Comparison of ENCODE assay signal across 31 cellular contexts in genomic region chr1:117146067-117146466, GRCh38. TPM values are rescaled to one million over a fixed set of nuclear protein-coding genes. Genes with fewer than 3 reads are reported as not detected.
DNase-seq lines count a peak whose midpoint lies in the region; ATAC-seq and TF ChIP-seq lines count a peak whose summit lies in the region.
"Had no signal": no experiment of that assay in that cellular context is flagged by ENCODE, and none has a peak within 500 bp of the region (broad histone marks: within the 10 kb centered on the region; RNA-seq: fewer than 3 reads in every experiment).

No MANE protein-coding gene starts in this region.

- H3K36me3 Mint-ChIP-seq in endodermal cell (ENCODE audit: low read depth) (no peaks in the 10 kb centered on the region), osteocyte (ENCODE audit: unreplicated experiment) (no peaks in the 10 kb centered on the region)
- H3K36me3 Mint-ChIP-seq: CD4-positive, CD25-positive, alpha-beta regulatory T cell; stimulated activated effector memory CD8-positive, alpha-beta T cell treated with anti-CD3 and anti-CD28 coated beads, Interleukin-12 subunit alpha, Interleukin-12 subunit beta, amount 100 ng/mL, for 72 hours had no signal

- H3K9me3 ChIP-seq in GM23248 (ENCODE audit: low read depth) (no peaks in the 10 kb centered on the region), endodermal cell (ENCODE audit: control insufficient read depth, low read length) (peaks cover 1% of the 10 kb centered on the region)
- H3K9me3 ChIP-seq: MG63, sigmoid colon, upper lobe of left lung had no signal

- peaks cover 29% of the 10 kb centered on the region for H3F3A ChIP-seq in GM23248 (ENCODE audit: insufficient read depth)

- no peaks in the 10 kb centered on the region for H3K36me3 ChIP-seq in GM23248 (ENCODE audit: low read depth)
- H3K36me3 ChIP-seq in endodermal cell (ENCODE audit: control insufficient read depth, insufficient read depth, low read length) = no peaks in the 10 kb centered on the region
- H3K36me3 ChIP-seq: MG63, sigmoid colon, upper lobe of left lung had no signal

- no peak for TF ChIP-seq CTCF in endodermal cell (conservative IDR thresholded peaks at IDR 0.05)
- no peak for TF ChIP-seq CTCF in osteocyte (IDR thresholded peaks at IDR 0.05)

- no peak overlapping the region for H3K9ac ChIP-seq in GM23248
- no peak overlapping the region for H3K9ac ChIP-seq in endodermal cell (ENCODE audit: extremely low read depth, low read length, poor library complexity, severe bottlenecking)

- H3K27me3 ChIP-seq in GM23248 (replicated peaks; ENCODE audit: insufficient read depth) (no peaks in the 10 kb centered on the region), endodermal cell (ENCODE audit: control insufficient read depth, insufficient read depth, low read length, poor library complexity, severe bottlenecking) (no peaks in the 10 kb centered on the region)
- H3K27me3 ChIP-seq: MG63, sigmoid colon, upper lobe of left lung had no signal

- peaks cover 27% of the 10 kb centered on the region for H3K4me1 Mint-ChIP-seq in endodermal cell
- H3K4me1 Mint-ChIP-seq in osteocyte (ENCODE audit: unreplicated experiment) = peaks cover 31% of the 10 kb centered on the region
- H3K4me1 Mint-ChIP-seq: CD4-positive, CD25-positive, alpha-beta regulatory T cell; stimulated activated effector memory CD8-positive, alpha-beta T cell treated with anti-CD3 and anti-CD28 coated beads, Interleukin-12 subunit alpha, Interleukin-12 subunit beta, amount 100 ng/mL, for 72 hours had no signal

- DNase-seq in GM23248 (no peak), NCI-H2171 treated with DMSO at 0.1 percent for 48 hours (lab: John Stamatoyannopoulos, UW) (peak; percentile 15), endodermal cell (no peak), osteocyte (ENCODE audit: extremely low spot score, unreplicated experiment) (no peak), DMS153 (lab: John Stamatoyannopoulos, UW) (no peak), medulla oblongata (ENCODE audit: extremely low spot score) (no peak)
- DNase-seq: activated CD4-positive, alpha-beta T cell treated with anti-CD3 and anti-CD28 coated beads for 48 hours; activated CD8-positive, alpha-beta memory T cell treated with anti-CD3 and anti-CD28 coated beads for 24 hours; activated effector memory CD4-positive, alpha-beta T cell treated with anti-CD3 and anti-CD28 coated beads, Interleukin-2, amount 50 U/mL, for 16 hours; activated T-cell treated with anti-CD3 and anti-CD28 coated beads, Interleukin-2, amount 50 U/mL, for 1 hour; CD4-positive, CD25-positive, alpha-beta regulatory T cell; central memory CD4-positive, alpha-beta T cell; dermis blood vessel endothelial cell; DMS 273 treated with DMSO at 0.1 percent for 48 hours; GOT3; left ventricle myocardium superior; MG63; NCI-H2029; NCI-H446; NCI-H82; nephron progenitor cell; sigmoid colon; stimulated activated CD4-positive, alpha-beta T cell treated with anti-CD3 and anti-CD28 coated beads, Interleukin-4, amount 100 ng/mL, for 24 hours; substantia nigra; SW 1271; T-helper 9 cell; upper lobe of left lung had no signal

- H3K4me3 ChIP-seq in GM23248 = no peak overlapping the region
- no peak overlapping the region for H3K4me3 ChIP-seq in endodermal cell (ENCODE audit: low read length)
- H3K4me3 ChIP-seq: K562, MG63, sigmoid colon, upper lobe of left lung had no signal

- ATAC-seq in GM19351 (IDR thresholded peaks at IDR 0.05; ENCODE audit: unreplicated experiment) = no peak
- ATAC-seq: K562; stimulated activated effector memory CD8-positive, alpha-beta T cell treated with anti-CD3 and anti-CD28 coated beads, Interleukin-12 subunit alpha, Interleukin-12 subunit beta, amount 100 ng/mL, for 72 hours had no signal

- H3K27ac Mint-ChIP-seq in endodermal cell (no peak overlapping the region), osteocyte (ENCODE audit: unreplicated experiment) (peak overlapping the region; percentile 13)
- H3K27ac Mint-ChIP-seq: CD4-positive, CD25-positive, alpha-beta regulatory T cell; nephron progenitor cell; stimulated activated effector memory CD8-positive, alpha-beta T cell treated with anti-CD3 and anti-CD28 coated beads, Interleukin-12 subunit alpha, Interleukin-12 subunit beta, amount 100 ng/mL, for 72 hours had no signal

- H3K4me1 ChIP-seq in GM23248 (ENCODE audit: insufficient read depth) = peaks cover 43% of the 10 kb centered on the region
- H3K4me1 ChIP-seq in endodermal cell (ENCODE audit: control insufficient read depth, insufficient read depth, low read length) = peaks cover 2% of the 10 kb centered on the region
- H3K4me1 ChIP-seq: sigmoid colon, upper lobe of left lung had no signal

- no peaks in the 10 kb centered on the region for H4K20me1 ChIP-seq in GM23248 (ENCODE audit: insufficient read depth)

- H3K4me2 ChIP-seq in GM23248 (ENCODE audit: unreplicated experiment) = peak overlapping the region; percentile 27

- H3K4me3 Mint-ChIP-seq in endodermal cell (no peak overlapping the region), osteocyte (ENCODE audit: unreplicated experiment) (no peak overlapping the region)
- H3K4me3 Mint-ChIP-seq: CD4-positive, CD25-positive, alpha-beta regulatory T cell; nephron progenitor cell; stimulated activated effector memory CD8-positive, alpha-beta T cell treated with anti-CD3 and anti-CD28 coated beads, Interleukin-12 subunit alpha, Interleukin-12 subunit beta, amount 100 ng/mL, for 72 hours had no signal

- H2AFZ ChIP-seq in GM23248 = no peak overlapping the region

- WGBS in GM23248 (ENCODE audit: low coverage in 1 of 2, low lambda C conversion rate in 2 of 2, missing lambda C conversion rate in 2 of 2), 2 experiments = 97 to 100% methylated on average over 2 of the region's 2 CpGs
- WGBS in endodermal cell (ENCODE audit: insufficient coverage in 1 of 2, insufficient read length in 1 of 2), 2 experiments = 95 to 100% methylated on average over 1 to 2 of the region's 2 CpGs

- in situ Hi-C loops in GM23248 (cut with MboI) = no loop called here

- H3K79me2 ChIP-seq in GM23248 (ENCODE audit: insufficient read depth) = no peaks in the 10 kb centered on the region

- H3K9me2 ChIP-seq in GM23248 (ENCODE audit: insufficient read depth) = no peaks in the 10 kb centered on the region

- no peaks in the 10 kb centered on the region for H3K27me3 Mint-ChIP-seq in endodermal cell (ENCODE audit: insufficient read depth)
- no peaks in the 10 kb centered on the region for H3K27me3 Mint-ChIP-seq in osteocyte (ENCODE audit: unreplicated experiment)

- H3K9me3 Mint-ChIP-seq in endodermal cell (peaks cover 2% of the 10 kb centered on the region), osteocyte (ENCODE audit: unreplicated experiment) (no peaks in the 10 kb centered on the region)
- H3K9me3 Mint-ChIP-seq: stimulated activated effector memory CD8-positive, alpha-beta T cell treated with anti-CD3 and anti-CD28 coated beads, Interleukin-12 subunit alpha, Interleukin-12 subunit beta, amount 100 ng/mL, for 72 hours had no signal

- no peak overlapping the region for H3K27ac ChIP-seq in GM23248
- H3K27ac ChIP-seq in endodermal cell (ENCODE audit: low read depth, low read length) = peak overlapping the region; percentile 15
- H3K27ac ChIP-seq: sigmoid colon, upper lobe of left lung, VCaP had no signal

RNA-seq across cellular contexts. Expression of gene TRIM45, which starts 24.5 kb away (rescaled TPM):
- 0.51 and 0.76 TPM in 2 replicates for total RNA-seq in GM23248 (2014; rRNA removed; shearing (Covaris generic))
- 0.44 and 1.4 TPM in 2 replicates for polyA plus RNA-seq in GM23248 (2016; fragmentation: Nextera tagmentation; extraction: Ambion mirVana)
- total RNA-seq in endodermal cell = 10 to 100 TPM; 13.4 to 16.5 TPM
- polyA plus RNA-seq in endodermal cell (2013, experiment 1 of 2) = 34.2 TPM
- 23.2 TPM for polyA plus RNA-seq in endodermal cell (2013, experiment 2 of 2)
- 5.0 and 6.3 TPM in 2 replicates for total RNA-seq in osteocyte
